22 cellular contexts compared by ENCODE assay signal in the genomic region with DNA sequence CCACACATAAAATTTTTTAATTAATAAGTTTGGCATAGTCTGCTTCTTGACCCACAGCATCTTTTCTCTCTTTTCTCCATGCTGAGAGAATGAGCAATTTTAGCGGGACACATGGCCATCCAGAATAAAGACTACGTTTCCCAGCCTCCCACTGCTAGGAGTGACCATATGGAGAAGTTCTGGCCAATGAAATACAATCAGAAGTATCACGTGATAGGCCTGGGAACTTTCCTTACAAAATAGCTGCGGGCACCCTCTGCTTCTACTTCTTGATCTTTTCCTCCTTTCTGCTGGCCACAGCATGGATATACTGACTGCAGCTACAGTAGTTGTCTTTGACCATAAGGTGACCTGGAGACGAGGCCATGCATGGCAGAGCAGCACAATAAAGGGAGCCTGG.
DNase-seq lines count a peak whose midpoint lies in the region; TF ChIP-seq lines count a peak whose summit lies in the region.
"Had no signal": no experiment of that assay in that cellular context is flagged by ENCODE, and none has a peak within 500 bp of the region (broad histone marks: within the 10 kb centered on the region; RNA-seq: fewer than 3 reads in every experiment).

No MANE protein-coding gene starts in this region.

- no peak overlapping the region for H3K18ac ChIP-seq in mesendoderm (ENCODE audit: low read length)

- H4K20me1 ChIP-seq in BLaER1 = no peaks in the 10 kb centered on the region

- no peaks in the 10 kb centered on the region for H3K79me2 ChIP-seq in mesendoderm (ENCODE audit: control insufficient read depth, insufficient read depth, low read length)

- no peak overlapping the region for H4K5ac ChIP-seq in mesendoderm (ENCODE audit: low read length)

- H3K9me3 ChIP-seq in BLaER1 = no peaks in the 10 kb centered on the region
- H3K9me3 ChIP-seq: gastroesophageal sphincter, MG63, vagina had no signal

- H3K36me3 ChIP-seq in BLaER1 (no peaks in the 10 kb centered on the region), mesendoderm (ENCODE audit: control insufficient read depth, insufficient read depth, low read length) (no peaks in the 10 kb centered on the region)
- H3K36me3 ChIP-seq: esophagus muscularis mucosa, gastroesophageal sphincter, MG63, spleen, vagina had no signal

- TF ChIP-seq CTCF in HL-60 (IDR thresholded peaks at IDR 0.05; ENCODE audit: insufficient read depth, low read length) (no peak), GM10248 (IDR thresholded peaks at IDR 0.05; ENCODE audit: control extremely low read depth, extremely low read depth, low read depth, missing control alignments) (no peak)

- H2BK120ac ChIP-seq in mesendoderm (ENCODE audit: low read depth, low read length) = no peak overlapping the region

- no peak overlapping the region for H4K8ac ChIP-seq in mesendoderm (ENCODE audit: low read depth, low read length)

- peak; percentile 51 to 62 for DNase-seq in HL-60 (ENCODE audit: low read depth in 1 of 2, low spot score in 1 of 2)
- peak; percentile 22 for DNase-seq in SK-MEL-5 (ENCODE audit: low read depth, low spot score)
- DNase-seq in mesendoderm = peak; percentile 53
- DNase-seq in GM10248 (ENCODE audit: extremely low spot score) = no peak
- DNase-seq in NCI-H2081 treated with DMSO at 0.1 percent for 48 hours (lab: John Stamatoyannopoulos, UW) = no peak
- no peak for DNase-seq in hepatic stellate cell (ENCODE audit: low spot score)
- DNase-seq in globus pallidus (ENCODE audit: low spot score) = no peak
- DNase-seq: activated naive CD4-positive, alpha-beta T cell treated with anti-CD3 and anti-CD28 coated beads for 36 hours; activated T-cell treated with anti-CD3 and anti-CD28 coated beads, Interleukin-2, amount 50 U/mL, for 4 hours; anterior cingulate cortex; effector CD4-positive, alpha-beta T cell; EL; MG63; NCI-H187; NK-92 treated with Interleukin-12 subunit alpha and Interleukin-12 subunit beta, amount 100 ng/mL, for 24 hours; Right ventricle myocardium superior; spleen; stimulated activated CD4-positive, alpha-beta T cell treated with anti-CD3 and anti-CD28 coated beads, Interleukin-4, amount 100 ng/mL, for 4 hours had no signal

- no peak overlapping the region for H2AK5ac ChIP-seq in mesendoderm (ENCODE audit: low read length)

- CTCF ChIA-PET in GM10248 (lab: Yijun Ruan, JAX) = interaction anchor here (1.1 kb wide), 1 partner anchor 19 kb away, joined by 3 read pairs; no protein-coding TSS in a partner anchor

- no peak overlapping the region for H3K4ac ChIP-seq in mesendoderm (ENCODE audit: low read depth, low read length)

- no peaks in the 10 kb centered on the region for H3K79me1 ChIP-seq in mesendoderm (ENCODE audit: low read length)

- in situ Hi-C loops in SK-MEL-5 (cut with HindIII; ENCODE audit: low pct_unique_long_range_greater_than_20kb, low sequenced_read_pairs) = no loop called here

- no peak overlapping the region for H2BK5ac ChIP-seq in mesendoderm (ENCODE audit: low read length)

- WGBS in mesendoderm (ENCODE audit: extremely low coverage, insufficient coverage, low lambda C conversion rate) = no CpG with 5 or more reads among the region's 5 CpGs

- no peak overlapping the region for H3K56ac ChIP-seq in mesendoderm (ENCODE audit: low read length)

- H3K27ac ChIP-seq in BLaER1 (no peak overlapping the region), HL-60 (replicated peaks) (peak overlapping the region; percentile 72), mesendoderm (ENCODE audit: low read depth, low read length) (no peak overlapping the region)
- H3K27ac ChIP-seq: esophagus muscularis mucosa, gastroesophageal sphincter, vagina had no signal

- H3K9ac ChIP-seq in BLaER1 (no peak overlapping the region), mesendoderm (ENCODE audit: low read length) (no peak overlapping the region)

- H3K4me2 ChIP-seq in BLaER1 = peak overlapping the region; percentile 36; the same call in 1 of the 2 replicates
- H3K4me2 ChIP-seq in mesendoderm (ENCODE audit: low read length) = no peak overlapping the region

- no peak overlapping the region for H2BK15ac ChIP-seq in mesendoderm (replicated peaks; ENCODE audit: low read depth)

- POLR2A ChIA-PET in GM10248 (lab: Yijun Ruan, JAX) = no interaction called here

- peaks cover 31% of the 10 kb centered on the region for H3K4me1 ChIP-seq in BLaER1
- no peaks in the 10 kb centered on the region for H3K4me1 ChIP-seq in mesendoderm (ENCODE audit: control insufficient read depth, low read depth, low read length)
- H3K4me1 ChIP-seq: vagina had no signal

- no peak overlapping the region for H3K23ac ChIP-seq in mesendoderm (ENCODE audit: low read length)

- H3K4me3 ChIP-seq in BLaER1 = no peak overlapping the region
- H3K4me3 ChIP-seq in HL-60 (replicated peaks; ENCODE audit: insufficient read depth, low read length) = no peak overlapping the region
- no peak overlapping the region for H3K4me3 ChIP-seq in mesendoderm (ENCODE audit: low read length)
- H3K4me3 ChIP-seq: esophagus muscularis mucosa, gastroesophageal sphincter, MG63, spleen, vagina had no signal

- H3K27me3 ChIP-seq in BLaER1 (no peaks in the 10 kb centered on the region), HL-60 (ENCODE audit: insufficient read depth, poor library complexity, severe bottlenecking) (no peaks in the 10 kb centered on the region), mesendoderm (ENCODE audit: insufficient read depth, low read length, poor library complexity) (no peaks in the 10 kb centered on the region)
- H3K27me3 ChIP-seq: esophagus muscularis mucosa, gastroesophageal sphincter, MG63, spleen, vagina had no signal

Comparison
In these comparisons a context has a peak if more than half of its experiments do, and no peak if none do; other contexts are left out.
1. DNase-seq: peak in HL-60 (2 of 2), SK-MEL-5 (single experiment) and mesendoderm (single experiment); none in GM10248 (single experiment), NCI-H2081 treated with DMSO at 0.1 percent for 48 hours (single experiment), hepatic stellate cell (single experiment) and globus pallidus (single experiment).